8 cellular contexts compared by ENCODE assay signal in genomic region chr11:19679952-19680823, GRCh38. TPM values are rescaled to one million over a fixed set of nuclear protein-coding genes. Genes with fewer than 3 reads are reported as not detected.
A peak's percentile ranks its signal among the peaks of the same experiment; 100 is the strongest.
DNase-seq lines count a peak whose midpoint lies in the region; ATAC-seq and TF ChIP-seq lines count a peak whose summit lies in the region.

No MANE protein-coding gene starts in this region.

- no peaks in the 10 kb centered on the region for H3K4me1 ChIP-seq in A673 (ENCODE audit: insufficient read depth, low read length, poor library complexity, severe bottlenecking)
- peaks cover 91% of the 10 kb centered on the region for H3K4me1 ChIP-seq in muscle layer of colon (ENCODE audit: insufficient read depth, low read length)

- no peak overlapping the region for H3K4me3 ChIP-seq in A673 (ENCODE audit: low read depth, low read length, poor library complexity, severe bottlenecking)
- no peak overlapping the region for H3K4me3 ChIP-seq in muscle layer of colon (ENCODE audit: low read depth in 1 of 2, low read length in 2 of 2)

- H3K9ac ChIP-seq in muscle layer of colon (ENCODE audit: low read length): peak overlapping the region; percentile 29

- TF ChIP-seq CTCF in A673 (conservative IDR thresholded peaks at IDR 0.05; ENCODE audit: low read depth, low read length): no peak

- intact Hi-C loops in A673 (cut with micrococcal nuclease; ENCODE audit: unreplicated experiment): no loop called here

- peak; percentile 7 for DNase-seq in A673 (ENCODE audit: low spot score)
- peak; percentile 7 for DNase-seq in NCI-H69 (lab: John Stamatoyannopoulos, UW)
- DNase-seq in NCI-H128 (lab: John Stamatoyannopoulos, UW; ENCODE audit: unreplicated experiment): no peak
- no peak for DNase-seq in ecto neural progenitor cell (ENCODE audit: low spot score)

- no peaks in the 10 kb centered on the region for H3K27me3 ChIP-seq in A673 (replicated peaks; ENCODE audit: insufficient read depth, low read depth, low read length, poor library complexity)
- no peaks in the 10 kb centered on the region for H3K27me3 ChIP-seq in muscle layer of colon (ENCODE audit: control insufficient read depth in 1 of 2, insufficient read depth in 2 of 2, low read length in 2 of 2)

- CTCF ChIA-PET in A673 (lab: Charles Lee): no interaction called here

- POLR2A ChIA-PET in A673 (lab: Charles Lee; ENCODE audit: low non-redundant PET): no interaction called here

- H3K9me3 ChIP-seq in A673 (ENCODE audit: low read depth, low read length, poor library complexity, severe bottlenecking) (no peaks in the 10 kb centered on the region), muscle layer of colon (ENCODE audit: low read length) (no peaks in the 10 kb centered on the region)

- BruUV-seq in A673 (replicated peaks; lab: Mats Ljungman, UMichigan): no TSS peak

- H3K27ac ChIP-seq in A673 (ENCODE audit: low read depth, low read length, poor library complexity, severe bottlenecking): no peak overlapping the region
- H3K27ac ChIP-seq in muscle layer of colon (ENCODE audit: low read depth, low read length): peak overlapping the region; percentile 61

- ATAC-seq in esophagus mucosa: peak; percentile 89
- ATAC-seq in HG02642 (IDR thresholded peaks at IDR 0.05; ENCODE audit: poor library complexity, unreplicated experiment): no peak
- no peak for ATAC-seq in GM21367 (IDR thresholded peaks at IDR 0.05; ENCODE audit: unreplicated experiment)

- H3K36me3 ChIP-seq in A673 (ENCODE audit: insufficient read depth, low read length, poor library complexity, severe bottlenecking): no peaks in the 10 kb centered on the region
- no peaks in the 10 kb centered on the region for H3K36me3 ChIP-seq in muscle layer of colon (ENCODE audit: insufficient read depth, low read length)

RNA-seq across cellular contexts. Expression of gene NAV2, which starts 32.4 kb away (rescaled TPM):
- 0.07 TPM in 1 of 2 replicates, not detected in the other for total RNA-seq in A673 (2021)
- 17.0 TPM for total RNA-seq in esophagus mucosa

Comparison
In these comparisons a context has a peak if more than half of its experiments do, and no peak if none do; other contexts are left out.
1. DNase-seq: peak in A673 (single experiment) and NCI-H69 (single experiment); none in NCI-H128 (single experiment) and ecto neural progenitor cell (single experiment).
2. RNA of gene NAV2, which starts 32.4 kb away (total RNA-seq): 17.0 TPM in esophagus mucosa (single experiment); 0.07 TPM in A673; every median in the first group is over 10 times any median in the second.